ENCODE assay signal across 8 cellular contexts in the genomic region with DNA sequence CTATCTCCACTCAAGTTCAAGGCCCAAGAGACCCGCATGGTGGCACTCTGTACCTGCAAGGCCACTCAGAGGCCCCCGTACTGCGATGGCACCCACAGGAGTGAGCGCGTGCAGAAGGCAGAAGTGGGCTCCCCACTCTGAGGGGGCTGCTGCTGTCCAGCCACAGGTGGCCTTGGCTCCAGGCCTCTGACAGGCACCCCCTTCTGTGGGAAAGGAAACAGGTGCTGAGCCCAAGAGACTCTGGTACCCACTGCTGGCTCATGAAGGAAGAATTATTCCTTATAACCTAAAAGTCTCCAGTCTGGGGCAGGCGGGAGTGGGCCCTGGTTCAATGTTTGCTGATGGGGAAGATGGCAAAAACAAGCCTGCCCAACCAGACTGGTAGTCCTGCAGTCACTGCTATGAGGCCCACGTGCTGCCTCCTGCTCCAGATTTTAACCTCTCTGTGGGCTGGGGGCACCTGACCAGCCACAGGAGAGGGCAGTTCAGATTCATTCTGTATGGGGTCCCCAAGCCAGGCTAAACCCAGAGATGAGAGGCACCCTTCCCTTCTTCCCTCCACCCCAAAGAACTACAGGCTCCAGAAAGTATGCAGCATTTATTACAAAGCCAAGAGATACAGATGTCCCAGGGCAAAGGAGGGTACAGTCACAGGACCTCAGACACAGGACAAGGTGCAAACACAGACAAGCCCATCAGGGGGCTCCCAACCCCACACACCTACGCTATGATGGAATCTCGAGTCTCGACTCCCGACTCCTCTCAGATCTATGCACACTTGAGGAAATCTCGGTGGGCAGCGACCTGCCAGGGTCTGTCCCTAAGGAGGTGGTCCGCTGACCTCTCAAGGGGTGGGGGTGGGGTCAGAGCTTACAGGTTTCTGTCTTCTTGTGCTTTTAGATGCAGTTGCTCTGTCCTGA. TPM values are rescaled to one million over a fixed set of nuclear protein-coding genes. Genes with fewer than 3 reads are reported as not detected.
A peak's percentile ranks its signal among the peaks of the same experiment; 100 is the strongest.
DNase-seq lines count a peak whose midpoint lies in the region; ATAC-seq, FAIRE-seq and TF ChIP-seq lines count a peak whose summit lies in the region.

No MANE protein-coding gene starts in this region.

- 0 out of 2 replicates have a peak, but pooled peaks have one; percentile 4 for TF ChIP-seq POLR2A in K562 (conservative IDR thresholded peaks at IDR 0.05)

- H3K4me2 ChIP-seq in K562 (ENCODE audit: insufficient read depth, low read length): no peak overlapping the region

- no peak overlapping the region for H3K4me3 ChIP-seq in K562

- CTCF ChIA-PET in K562 (lab: Yijun Ruan, JAX; ENCODE audit: low intra/inter-chr PET ratio): interaction anchor here (0.8 to 3.0 kb wide), 4 partner anchors 57 to 419 kb away, joined by 3 to 25 read pairs (median 5); no protein-coding TSS in a partner anchor

- DNase-seq in ELF-1 (ENCODE audit: low read depth, low spot score) (peak; percentile 49), Kasumi-1 (lab: John Stamatoyannopoulos, UW) (peak; percentile 21 to 41), K562 (ENCODE audit: extremely low read depth in 1 of 4, low spot score in 3 of 4) (peak in 1 of 4 experiments; percentile 59), osteocyte (ENCODE audit: extremely low spot score, unreplicated experiment) (no peak), globus pallidus (ENCODE audit: low spot score) (no peak), DMS153 treated with DMSO at 0.1 percent for 48 hours (lab: John Stamatoyannopoulos, UW; ENCODE audit: unreplicated experiment) (no peak), AG20443 (ENCODE audit: low spot score) (no peak), NCI-H146 (lab: John Stamatoyannopoulos, UW) (no peak)

- peaks cover 3% of the 10 kb centered on the region for H3K9me1 ChIP-seq in K562 (ENCODE audit: control insufficient read depth, insufficient read depth, low read length)

- peak in 1 of 2 experiments; percentile 37; a peak in 2 of 4 replicates for TF ChIP-seq RAD21 in K562 (CRISPR knock-in tag; conservative IDR thresholded peaks at IDR 0.05 in 1 of 2, IDR thresholded peaks at IDR 0.05 in 1 of 2)

- 69% methylated on average over 7 of the region's 14 CpGs for WGBS in K562 (ENCODE audit: insufficient coverage, low coverage, missing lambda C conversion rate)

- H3K36me3 ChIP-seq in K562 (ENCODE audit: control insufficient read depth, insufficient read depth, low read length): peaks cover 62% of the 10 kb centered on the region; the same call in 2 of the 3 replicates

- POLR2A ChIA-PET in K562 (lab: Yijun Ruan, JAX): interaction anchor here (0.5 to 0.7 kb wide), 2 partner anchors 118 to 167 kb away, joined by 3 read pairs; no protein-coding TSS in a partner anchor

- intact Hi-C loops in K562 (cut with micrococcal nuclease): no loop called here

- no peak overlapping the region for H3K4me3 Mint-ChIP-seq in osteocyte (ENCODE audit: unreplicated experiment)

- TF ChIP-seq EP300 in K562 (IDR thresholded peaks at IDR 0.05; ENCODE audit: low read length): no peak

- no peaks in the 10 kb centered on the region for H3K9me3 ChIP-seq in K562 (replicated peaks; ENCODE audit: control insufficient read depth, insufficient read depth, low read depth, low read length)

- no TSS peak for BruUV-seq in K562 (replicated peaks; lab: Mats Ljungman, UMichigan)

- in situ Hi-C loops in K562 (cut with MboI): loop anchor here (5.0 kb wide), 1 partner anchor 56 kb away; no protein-coding TSS in a partner anchor

- no peaks in the 10 kb centered on the region for H3K27me3 ChIP-seq in K562 (ENCODE audit: control insufficient read depth in 2 of 2, insufficient read depth in 2 of 2, low read length in 2 of 2)

- 0 out of 2 replicates have a peak, but pooled peaks cover 3% of the 10 kb centered on the region for H4K20me1 ChIP-seq in K562 (replicated peaks; ENCODE audit: control insufficient read depth, insufficient read depth, low read length)

- TF ChIP-seq CTCF in K562 (IDR thresholded peaks at IDR 0.05 in 2 of 3, conservative IDR thresholded peaks at IDR 0.05 in 1 of 3; ENCODE audit: insufficient read depth in 2 of 3, low read depth in 1 of 3, low read length in 3 of 3): peak; percentile 54 to 58 (median 56)
- TF ChIP-seq CTCF in osteocyte (IDR thresholded peaks at IDR 0.05): no peak

- peaks cover 33 to 67% of the 10 kb centered on the region in 2 experiments for H3K4me1 ChIP-seq in K562 (replicated peaks in 1 of 2; ENCODE audit: control insufficient read depth in 2 of 2, insufficient read depth in 2 of 2, low read length in 2 of 2)

- no peaks in the 10 kb centered on the region for H3K9me3 Mint-ChIP-seq in osteocyte (ENCODE audit: unreplicated experiment)

- H3K79me2 ChIP-seq in K562 (ENCODE audit: control insufficient read depth, insufficient read depth, low read length): peaks cover 24% of the 10 kb centered on the region

- H2AFZ ChIP-seq in K562 (ENCODE audit: low read depth, low read length): no peak overlapping the region

- peak; percentile 48 for ATAC-seq in K562

- H3K27ac ChIP-seq in K562 (ENCODE audit: extremely low read depth, low read depth, low read length): no peak overlapping the region

- H3K9ac ChIP-seq in K562 (ENCODE audit: insufficient read depth in 1 of 2, low read depth in 2 of 2, low read length in 2 of 2): peak overlapping the region in 1 of 2 experiments; percentile 80; a peak in 2 of 4 replicates

- FAIRE-seq in K562 (lab: Jason Lieb, UNC): no peak

- no peaks in the 10 kb centered on the region for H3K27me3 Mint-ChIP-seq in osteocyte (ENCODE audit: unreplicated experiment)

- peak overlapping the region; percentile 60 for H3K27ac Mint-ChIP-seq in osteocyte (ENCODE audit: unreplicated experiment)

- H3K36me3 Mint-ChIP-seq in osteocyte (ENCODE audit: unreplicated experiment): peaks cover 14% of the 10 kb centered on the region

- H3K4me1 Mint-ChIP-seq in osteocyte (ENCODE audit: unreplicated experiment): peaks cover 32% of the 10 kb centered on the region

RNA-seq across cellular contexts. Expression of a gene that starts 3.4 kb away (rescaled TPM):
- total RNA-seq in K562 (2011; cell fraction: chromatin; rRNA removed; ENCODE audit: low replicate concordance): 5.3 and 11.2 TPM in 2 replicates
- total RNA-seq in K562 (2011; cell fraction: nucleolus; rRNA removed): 8.9 and 9.2 TPM in 2 replicates
- 10.9 and 12.7 TPM in 2 replicates for total RNA-seq in K562 (2011; cell fraction: nucleoplasm; rRNA removed)
- 21.7 and 29.6 TPM in 2 replicates for total RNA-seq in K562 (2014; rRNA removed)
- 7.2 and 11.7 TPM in 2 replicates for total RNA-seq in K562 (2014; rRNA removed; fragmentation: Illumina TruSeq; extraction: Trizol)
- 15.6 and 15.7 TPM in 2 replicates for total RNA-seq in K562 (2015; rRNA removed; fragmentation: Illumina TruSeq; extraction: Trizol)
- total RNA-seq in K562 (2021): 60.7 and 78.7 TPM in 2 replicates
- 13.0 and 20.5 TPM in 2 replicates for polyA plus RNA-seq in K562 (2011; rRNA removed)
- 7.8 and 30.3 TPM in 2 replicates for polyA plus RNA-seq in K562 (2011; cell fraction: cytosol; rRNA removed)
- polyA plus RNA-seq in K562 (2011; cell fraction: nucleus; rRNA removed): 6.0 and 11.9 TPM in 2 replicates
- 25.2 and 31.6 TPM in 2 replicates for polyA plus RNA-seq in K562 (2012)
- polyA plus RNA-seq in K562 (2014; fragmentation: Illumina TruSeq; extraction: Trizol): 15.0 and 29.4 TPM in 2 replicates
- 10 to 100 TPM in 1 of 2 experiments, 1 to 10 TPM in 1; 5.0 to 10.7 TPM for polyA plus RNA-seq in K562 (2014; fragmentation: Nextera tagmentation; extraction: Ambion mirVana)
- polyA plus RNA-seq in K562 (2014; rRNA removed): 38.9 and 57.5 TPM in 2 replicates
- polyA minus RNA-seq in K562 (2011; rRNA and poly(A)+ RNA removed): 2.4 and 3.5 TPM in 2 replicates
- 4.8 and 12.4 TPM in 2 replicates for polyA minus RNA-seq in K562 (2011; cell fraction: cytosol; rRNA and poly(A)+ RNA removed)
- polyA minus RNA-seq in K562 (2011; cell fraction: nucleus; rRNA and poly(A)+ RNA removed): 2.6 and 3.9 TPM in 2 replicates
- total RNA-seq in osteocyte: 15.0 and 16.7 TPM in 2 replicates

RNA-seq across cellular contexts. Expression of a gene that starts 14.6 kb away (rescaled TPM):
- 12.2 and 22.3 TPM in 2 replicates for total RNA-seq in K562 (2011; cell fraction: chromatin; rRNA removed; ENCODE audit: low replicate concordance)
- 14.2 and 14.7 TPM in 2 replicates for total RNA-seq in K562 (2011; cell fraction: nucleolus; rRNA removed)
- total RNA-seq in K562 (2011; cell fraction: nucleoplasm; rRNA removed): 12.9 and 19.9 TPM in 2 replicates
- total RNA-seq in K562 (2014; rRNA removed) (6.6 and 8.3 TPM in 2 replicates), K562 (2014; rRNA removed; fragmentation: Illumina TruSeq; extraction: Trizol) (3.0 and 3.7 TPM in 2 replicates), K562 (2015; rRNA removed; fragmentation: Illumina TruSeq; extraction: Trizol) (4.0 and 5.1 TPM in 2 replicates), K562 (2021) (33.4 and 33.7 TPM in 2 replicates), osteocyte (66.1 and 66.9 TPM in 2 replicates)
- polyA plus RNA-seq in K562 (2011; rRNA removed) (5.9 and 7.0 TPM in 2 replicates), K562 (2014; fragmentation: Illumina TruSeq; extraction: Trizol) (14.0 and 17.8 TPM in 2 replicates), K562 (2014; fragmentation: Nextera tagmentation; extraction: Ambion mirVana) (1 to 10 TPM; 1.3 to 1.4 TPM), K562 (2014; rRNA removed) (17.1 and 20.3 TPM in 2 replicates)
- 7.1 and 19.3 TPM in 2 replicates for polyA plus RNA-seq in K562 (2011; cell fraction: cytosol; rRNA removed)
- polyA plus RNA-seq in K562 (2011; cell fraction: nucleus; rRNA removed): 12.9 and 33.2 TPM in 2 replicates
- polyA plus RNA-seq in K562 (2012): 22.2 and 28.1 TPM in 2 replicates
- 4.2 and 5.7 TPM in 2 replicates for polyA minus RNA-seq in K562 (2011; rRNA and poly(A)+ RNA removed)
- polyA minus RNA-seq in K562 (2011; cell fraction: cytosol; rRNA and poly(A)+ RNA removed): 12.4 and 18.0 TPM in 2 replicates
- polyA minus RNA-seq in K562 (2011; cell fraction: nucleus; rRNA and poly(A)+ RNA removed): 3.0 and 5.5 TPM in 2 replicates

RNA-seq across cellular contexts. Expression of a gene that starts 19.0 kb away (rescaled TPM):
- total RNA-seq in K562 (2011; cell fraction: chromatin; rRNA removed; ENCODE audit: low replicate concordance): 28.6 and 81.3 TPM in 2 replicates
- 130 and 156 TPM in 2 replicates for total RNA-seq in K562 (2011; cell fraction: nucleolus; rRNA removed)
- 96.8 and 111 TPM in 2 replicates for total RNA-seq in K562 (2011; cell fraction: nucleoplasm; rRNA removed)
- 509 and 525 TPM in 2 replicates for total RNA-seq in K562 (2014; rRNA removed)
- total RNA-seq in K562 (2014; rRNA removed; fragmentation: Illumina TruSeq; extraction: Trizol): 498 and 574 TPM in 2 replicates
- total RNA-seq in K562 (2015; rRNA removed; fragmentation: Illumina TruSeq; extraction: Trizol): 469 and 476 TPM in 2 replicates
- 460 and 522 TPM in 2 replicates for total RNA-seq in K562 (2021)
- 331 and 538 TPM in 2 replicates for polyA plus RNA-seq in K562 (2011; rRNA removed)
- polyA plus RNA-seq in K562 (2011; cell fraction: cytosol; rRNA removed): 662 and 1,258 TPM in 2 replicates
- polyA plus RNA-seq in K562 (2011; cell fraction: nucleus; rRNA removed): 149 and 186 TPM in 2 replicates
- 361 and 450 TPM in 2 replicates for polyA plus RNA-seq in K562 (2012)
- polyA plus RNA-seq in K562 (2014; fragmentation: Illumina TruSeq; extraction: Trizol): 538 and 584 TPM in 2 replicates
- 1,000 to 10,000 TPM; 2,413 to 2,775 TPM for polyA plus RNA-seq in K562 (2014; fragmentation: Nextera tagmentation; extraction: Ambion mirVana)
- polyA plus RNA-seq in K562 (2014; rRNA removed): 729 and 824 TPM in 2 replicates
- 209 and 374 TPM in 2 replicates for polyA minus RNA-seq in K562 (2011; rRNA and poly(A)+ RNA removed)
- polyA minus RNA-seq in K562 (2011; cell fraction: cytosol; rRNA and poly(A)+ RNA removed): 99.7 and 217 TPM in 2 replicates
- polyA minus RNA-seq in K562 (2011; cell fraction: nucleus; rRNA and poly(A)+ RNA removed): 36.3 and 46.2 TPM in 2 replicates
- total RNA-seq in osteocyte: 144 TPM in 2 replicates

RNA-seq across cellular contexts. Expression of a gene that starts 28.5 kb away (rescaled TPM):
- 330 and 658 TPM in 2 replicates for total RNA-seq in K562 (2011; cell fraction: chromatin; rRNA removed; ENCODE audit: low replicate concordance)
- total RNA-seq in K562 (2011; cell fraction: nucleolus; rRNA removed): 248 and 270 TPM in 2 replicates
- total RNA-seq in K562 (2011; cell fraction: nucleoplasm; rRNA removed): 297 and 366 TPM in 2 replicates
- 31.4 and 34.9 TPM in 2 replicates for total RNA-seq in K562 (2014; rRNA removed)
- total RNA-seq in K562 (2014; rRNA removed; fragmentation: Illumina TruSeq; extraction: Trizol): 17.4 and 18.4 TPM in 2 replicates
- total RNA-seq in K562 (2015; rRNA removed; fragmentation: Illumina TruSeq; extraction: Trizol): 22.7 and 23.6 TPM in 2 replicates
- 61.3 and 71.7 TPM in 2 replicates for total RNA-seq in K562 (2021)
- 30.0 and 30.6 TPM in 2 replicates for polyA plus RNA-seq in K562 (2011; rRNA removed)
- 11.8 and 25.6 TPM in 2 replicates for polyA plus RNA-seq in K562 (2011; cell fraction: cytosol; rRNA removed)
- 127 and 214 TPM in 2 replicates for polyA plus RNA-seq in K562 (2011; cell fraction: nucleus; rRNA removed)
- 36.2 and 46.8 TPM in 2 replicates for polyA plus RNA-seq in K562 (2012)
- 30.2 and 33.4 TPM in 2 replicates for polyA plus RNA-seq in K562 (2014; fragmentation: Illumina TruSeq; extraction: Trizol)
- 1 to 10 TPM; 3.1 to 3.4 TPM for polyA plus RNA-seq in K562 (2014; fragmentation: Nextera tagmentation; extraction: Ambion mirVana)
- 47.8 and 55.0 TPM in 2 replicates for polyA plus RNA-seq in K562 (2014; rRNA removed)
- 20.1 and 32.9 TPM in 2 replicates for polyA minus RNA-seq in K562 (2011; rRNA and poly(A)+ RNA removed)
- polyA minus RNA-seq in K562 (2011; cell fraction: cytosol; rRNA and poly(A)+ RNA removed): 13.9 and 19.0 TPM in 2 replicates
- 52.0 and 68.0 TPM in 2 replicates for polyA minus RNA-seq in K562 (2011; cell fraction: nucleus; rRNA and poly(A)+ RNA removed)
- 96.1 and 107 TPM in 2 replicates for total RNA-seq in osteocyte

RNA-seq across cellular contexts. Expression of a gene that starts 58.8 kb away (rescaled TPM):
- 1.5 and 3.4 TPM in 2 replicates for total RNA-seq in K562 (2011; cell fraction: chromatin; rRNA removed; ENCODE audit: low replicate concordance)
- 3.6 and 4.3 TPM in 2 replicates for total RNA-seq in K562 (2011; cell fraction: nucleolus; rRNA removed)
- 2.3 and 3.1 TPM in 2 replicates for total RNA-seq in K562 (2011; cell fraction: nucleoplasm; rRNA removed)
- 5.9 and 7.3 TPM in 2 replicates for total RNA-seq in K562 (2014; rRNA removed)
- total RNA-seq in K562 (2014; rRNA removed; fragmentation: Illumina TruSeq; extraction: Trizol): 4.3 and 4.6 TPM in 2 replicates
- total RNA-seq in K562 (2015; rRNA removed; fragmentation: Illumina TruSeq; extraction: Trizol): 3.7 and 3.8 TPM in 2 replicates
- total RNA-seq in K562 (2021): 9.4 and 10.6 TPM in 2 replicates
- 1.3 and 3.0 TPM in 2 replicates for polyA plus RNA-seq in K562 (2011; rRNA removed)
- polyA plus RNA-seq in K562 (2011; cell fraction: cytosol; rRNA removed): 1.4 and 5.8 TPM in 2 replicates
- 1.4 and 3.2 TPM in 2 replicates for polyA plus RNA-seq in K562 (2011; cell fraction: nucleus; rRNA removed)
- polyA plus RNA-seq in K562 (2012): 2.6 and 6.0 TPM in 2 replicates
- polyA plus RNA-seq in K562 (2014; fragmentation: Illumina TruSeq; extraction: Trizol): 4.3 and 4.7 TPM in 2 replicates
- polyA plus RNA-seq in K562 (2014; fragmentation: Nextera tagmentation; extraction: Ambion mirVana): under 1 TPM; 0.41 to 0.62 TPM
- 5.0 and 5.2 TPM in 2 replicates for polyA plus RNA-seq in K562 (2014; rRNA removed)
- 2.1 and 3.9 TPM in 2 replicates for polyA minus RNA-seq in K562 (2011; rRNA and poly(A)+ RNA removed)
- polyA minus RNA-seq in K562 (2011; cell fraction: cytosol; rRNA and poly(A)+ RNA removed): 2.0 and 4.8 TPM in 2 replicates
- 1.8 and 2.3 TPM in 2 replicates for polyA minus RNA-seq in K562 (2011; cell fraction: nucleus; rRNA and poly(A)+ RNA removed)
- total RNA-seq in osteocyte: 1.0 TPM in 2 replicates

Comparison
In these comparisons a context has a peak if more than half of its experiments do, and no peak if none do; other contexts are left out.
1. DNase-seq: peak in ELF-1 (single experiment) and Kasumi-1 (2 of 2); none in osteocyte (single experiment), globus pallidus (single experiment), DMS153 treated with DMSO at 0.1 percent for 48 hours (single experiment), AG20443 (single experiment) and NCI-H146 (single experiment).